ENCODE assay signal across 10 cellular contexts in the genomic region with DNA sequence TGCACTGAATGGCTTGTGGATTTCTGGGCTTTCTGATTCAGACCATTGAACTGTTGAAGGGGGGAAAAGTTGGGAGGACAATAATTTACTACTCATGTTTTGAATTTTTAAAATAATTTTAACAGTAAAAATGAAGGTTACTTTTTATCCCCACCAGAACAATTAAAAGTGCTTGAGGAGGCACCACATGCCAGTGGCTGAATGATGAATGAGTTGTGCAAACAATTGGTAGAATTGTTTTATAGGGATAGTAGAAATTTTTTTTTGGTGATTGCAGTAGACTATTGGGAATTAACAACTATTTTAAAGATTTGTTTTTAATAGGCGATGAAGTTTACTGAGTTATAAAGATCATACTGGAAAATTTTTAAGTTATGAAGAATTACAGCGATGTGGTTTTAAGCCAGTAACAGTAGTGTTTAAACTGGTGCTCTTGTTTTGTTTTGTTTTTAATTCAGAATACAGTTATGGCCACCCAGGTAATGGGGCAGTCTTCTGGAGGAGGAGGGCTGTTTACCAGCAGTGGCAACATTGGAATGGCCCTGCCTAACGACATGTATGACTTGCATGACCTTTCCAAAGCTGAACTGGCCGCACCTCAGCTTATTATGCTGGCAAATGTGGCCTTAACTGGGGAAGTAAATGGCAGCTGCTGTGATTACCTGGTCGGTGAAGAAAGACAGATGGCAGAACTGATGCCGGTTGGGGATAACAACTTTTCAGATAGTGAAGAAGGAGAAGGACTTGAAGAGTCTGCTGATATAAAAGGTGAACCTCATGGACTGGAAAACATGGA. TPM values are rescaled to one million over a fixed set of nuclear protein-coding genes. Genes with fewer than 3 reads are reported as not detected.
DNase-seq lines count a peak whose midpoint lies in the region; ATAC-seq and TF ChIP-seq lines count a peak whose summit lies in the region.
"Had no signal": no experiment of that assay in that cellular context is flagged by ENCODE, and none has a peak within 500 bp of the region (broad histone marks: within the 10 kb centered on the region; RNA-seq: fewer than 3 reads in every experiment).

No MANE protein-coding gene starts in this region.

- H3K27ac ChIP-seq in epithelial cell of prostate, result peak overlapping the region; percentile 82

- DNase-seq in RPMI8226 (peak; percentile 16), epithelial cell of prostate (ENCODE audit: low read depth, low spot score) (no peak), renal cortical epithelial cell (ENCODE audit: low read depth) (peak; percentile 46), NCI-H2196 treated with DMSO at 0.1 percent for 48 hours (lab: John Stamatoyannopoulos, UW; ENCODE audit: unreplicated experiment) (no peak), KG1 (lab: John Stamatoyannopoulos, UW) (no peak), cortex of kidney (lab: John Stamatoyannopoulos, UW) (no peak)
- DNase-seq: aorta; stimulated activated CD4-positive, alpha-beta T cell treated with anti-CD3 and anti-CD28 coated beads, Interleukin-1b, Interleukin-23, amount 100 ng/mL, for 48 hours had no signal

- peak overlapping the region; percentile 90 for H3K4me3 ChIP-seq in GM12875 (ENCODE audit: low read depth, low read length)

- ATAC-seq in HG03565 (IDR thresholded peaks at IDR 0.05; ENCODE audit: unreplicated experiment), result no peak

- TF ChIP-seq CTCF in GM12875 (IDR thresholded peaks at IDR 0.05; ENCODE audit: borderline replicate concordance, insufficient read depth, low read depth, low read length), result no peak

RNA-seq across cellular contexts. Expression of gene REST, which starts 2.7 kb away (rescaled TPM):
- 32.5 and 71.8 TPM in 2 replicates for total RNA-seq in renal cortical epithelial cell

Comparison
In these comparisons a context has a peak if more than half of its experiments do, and no peak if none do; other contexts are left out.
1. DNase-seq: peak in RPMI8226 (single experiment) and renal cortical epithelial cell (single experiment); none in epithelial cell of prostate (single experiment), NCI-H2196 treated with DMSO at 0.1 percent for 48 hours (single experiment), KG1 (single experiment) and cortex of kidney (single experiment).